Comparison of ENCODE assay signal across 19 cellular contexts in the genomic region with DNA sequence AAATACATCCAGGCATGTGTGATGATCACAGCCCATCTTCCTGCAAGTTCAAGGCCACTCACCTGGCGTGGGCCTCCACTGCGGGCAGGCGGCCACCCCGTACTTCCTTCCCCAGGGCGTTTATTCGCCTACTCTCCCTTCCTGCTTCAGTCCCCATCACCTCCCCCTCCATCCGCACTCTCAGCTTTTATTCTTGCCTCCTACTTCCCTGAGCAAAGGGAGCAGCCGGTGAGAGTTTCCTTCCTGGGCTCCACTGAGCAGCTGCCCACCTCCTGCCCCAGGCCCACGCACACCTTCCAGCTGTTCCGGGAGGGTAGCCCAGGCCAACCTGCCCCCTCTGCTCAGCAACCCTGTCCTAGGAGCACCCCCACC. TPM values are rescaled to one million over a fixed set of nuclear protein-coding genes. Genes with fewer than 3 reads are reported as not detected.
DNase-seq lines count a peak whose midpoint lies in the region; ATAC-seq and TF ChIP-seq lines count a peak whose summit lies in the region.
"Had no signal": no experiment of that assay in that cellular context is flagged by ENCODE, and none has a peak within 500 bp of the region (broad histone marks: within the 10 kb centered on the region; RNA-seq: fewer than 3 reads in every experiment).

No MANE protein-coding gene starts in this region.

- peaks cover 4% of the 10 kb centered on the region for H3K27me3 ChIP-seq in mammary epithelial cell (ENCODE audit: insufficient read depth, low read length)
- no peaks in the 10 kb centered on the region for H3K27me3 ChIP-seq in neuronal stem cell (ENCODE audit: control insufficient read depth in 3 of 3, insufficient read depth in 3 of 3, low read depth in 1 of 3, low read length in 3 of 3)
- H3K27me3 ChIP-seq: MG63 had no signal

- 9% methylated on average over 9 of the region's 10 CpGs for WGBS in mammary epithelial cell (ENCODE audit: low coverage, missing lambda C conversion rate)
- WGBS in neuronal stem cell (ENCODE audit: extremely low coverage in 2 of 2, insufficient read length in 2 of 2, insufficient replicate concordance in 1 of 2), 2 donors, result no CpG with 5 or more reads among the region's 10 CpGs

- no peak overlapping the region for H3K4me2 ChIP-seq in mammary epithelial cell (ENCODE audit: insufficient read depth, low read depth, low read length)
- H3K4me2 ChIP-seq in neuronal stem cell (ENCODE audit: insufficient read depth, low read length, poor library complexity, severe bottlenecking), result no peak overlapping the region
- H3K4me2 ChIP-seq: KMS-11 had no signal

- H3K9ac ChIP-seq in mammary epithelial cell (ENCODE audit: insufficient read depth, low read length) (no peak overlapping the region), neuronal stem cell (ENCODE audit: low read depth, low read length, poor library complexity) (no peak overlapping the region)
- H3K9ac ChIP-seq: KMS-11 had no signal

- H3K27ac ChIP-seq in mammary epithelial cell (ENCODE audit: insufficient read depth, low read depth, low read length) (no peak overlapping the region), neuronal stem cell (replicated peaks; ENCODE audit: low read length) (no peak overlapping the region)
- H3K27ac ChIP-seq: KMS-11 had no signal

- ATAC-seq in GM21381 (IDR thresholded peaks at IDR 0.05; ENCODE audit: unreplicated experiment), result no peak

- no peak overlapping the region for H2BK12ac ChIP-seq in neuronal stem cell (ENCODE audit: low read length)

- no peaks in the 10 kb centered on the region for H3K79me1 ChIP-seq in neuronal stem cell (ENCODE audit: low read depth, low read length)

- TF ChIP-seq CTCF in mammary epithelial cell (conservative IDR thresholded peaks at IDR 0.05 in 1 of 2, IDR thresholded peaks at IDR 0.05 in 1 of 2; ENCODE audit: extremely low read depth in 1 of 2, insufficient read depth in 1 of 2, low read depth in 1 of 2, low read length in 2 of 2) (no peak), MCF 10A (IDR thresholded peaks at IDR 0.05; ENCODE audit: unreplicated experiment) (no peak)

- H3K4me1 ChIP-seq in mammary epithelial cell (ENCODE audit: insufficient read depth, low read length) (peaks cover 11% of the 10 kb centered on the region), neuronal stem cell (ENCODE audit: control insufficient read depth in 2 of 2, insufficient read depth in 1 of 2, low read depth in 1 of 2, low read length in 2 of 2) (peaks cover 5 to 12% of the 10 kb centered on the region in 2 donors)

- H3K79me2 ChIP-seq in mammary epithelial cell (ENCODE audit: insufficient read depth, low read length), result no peaks in the 10 kb centered on the region

- in situ Hi-C loops in mammary epithelial cell (cut with MboI; ENCODE audit: low sequenced_read_pairs in 2 of 2), result loop anchor here in 1 of 2 donors (25.0 kb wide), 1 partner anchor 199 kb away; no protein-coding TSS in a partner anchor
- in situ Hi-C loops in KBM-7 (cut with MboI; ENCODE audit: low pct_unique_long_range_greater_than_20kb, low sequenced_read_pairs), result no loop called here

- POLR2A ChIA-PET in MCF 10A (lab: Yijun Ruan, JAX), result no interaction called here

- no peak overlapping the region for H2BK120ac ChIP-seq in neuronal stem cell (ENCODE audit: low read depth, low read length)

- no peak overlapping the region for H3K27ac Mint-ChIP-seq in MCF 10A (ENCODE audit: low read depth, unreplicated experiment)
- H3K27ac Mint-ChIP-seq in activated T-helper 2 cell treated with anti-CD3 and anti-CD28 coated beads, Interferon-gamma antibody, Interleukin-2, Interleukin-4, amounts not matched to agents 10 μg/mL and 5 μg/mL and 100 μg/mL, durations not matched to agents 14 hours and 24 hours and 36 hours, result no peak overlapping the region
- H3K27ac Mint-ChIP-seq: CD4-positive, CD25-positive, alpha-beta regulatory T cell had no signal

- H3K4me3 ChIP-seq in mammary epithelial cell (replicated peaks in 1 of 3; ENCODE audit: insufficient read depth in 1 of 3, low read depth in 2 of 3, low read length in 3 of 3) (no peak overlapping the region), neuronal stem cell (ENCODE audit: low read length in 2 of 2) (no peak overlapping the region)
- H3K4me3 ChIP-seq: MG63 had no signal

- H4K20me1 ChIP-seq in mammary epithelial cell (ENCODE audit: insufficient read depth, low read length), result no peaks in the 10 kb centered on the region

- no peak overlapping the region for H3K14ac ChIP-seq in neuronal stem cell (ENCODE audit: low read length)

- no peak overlapping the region for H3K4me3 Mint-ChIP-seq in MCF 10A (ENCODE audit: unreplicated experiment)
- no peak overlapping the region for H3K4me3 Mint-ChIP-seq in activated T-helper 2 cell treated with anti-CD3 and anti-CD28 coated beads, Interferon-gamma antibody, Interleukin-2, Interleukin-4, amounts not matched to agents 10 μg/mL and 5 μg/mL and 100 μg/mL, durations not matched to agents 14 hours and 24 hours and 36 hours (ENCODE audit: low read depth)

- no peak overlapping the region for H4K8ac ChIP-seq in neuronal stem cell (ENCODE audit: low read depth, low read length)

- no peak for DNase-seq in mammary epithelial cell
- no peak for DNase-seq in MCF 10A (ENCODE audit: unreplicated experiment)
- DNase-seq in activated T-helper 2 cell treated with anti-CD3 and anti-CD28 coated beads, Interferon-gamma antibody, Interleukin-2, Interleukin-4, amounts not matched to agents 10 μg/mL and 5 μg/mL and 100 μg/mL, durations not matched to agents 14 hours and 24 hours and 36 hours (ENCODE audit: low spot score), result peak; percentile 0
- DNase-seq in neuronal stem cell (ENCODE audit: low spot score), result no peak
- DNase-seq in ureter (ENCODE audit: low spot score), result peak; percentile 40
- DNase-seq in NCI-H2196 (lab: John Stamatoyannopoulos, UW; ENCODE audit: unreplicated experiment), result no peak
- no peak for DNase-seq in KBM-7
- DNase-seq: DMS79, GOT3, MG63, NCI-H187 treated with DMSO at 0.1 percent for 48 hours, NCI-H2171 treated with DMSO at 0.1 percent for 48 hours, NCI-H510A treated with DMSO at 0.1 percent for 48 hours, SIG-M5 had no signal

- peaks cover 50% of the 10 kb centered on the region for H3K27me3 Mint-ChIP-seq in MCF 10A (ENCODE audit: insufficient read depth, unreplicated experiment)
- H3K27me3 Mint-ChIP-seq in activated T-helper 2 cell treated with anti-CD3 and anti-CD28 coated beads, Interferon-gamma antibody, Interleukin-2, Interleukin-4, amounts not matched to agents 10 μg/mL and 5 μg/mL and 100 μg/mL, durations not matched to agents 14 hours and 24 hours and 36 hours (ENCODE audit: low read depth), result peaks cover 40% of the 10 kb centered on the region

- BruUV-seq in mammary epithelial cell (replicated peaks; lab: Mats Ljungman, UMichigan) (no TSS peak), MCF 10A (replicated peaks; lab: Mats Ljungman, UMichigan) (no TSS peak)

- H3K9me3 Mint-ChIP-seq in MCF 10A (ENCODE audit: unreplicated experiment), result no peaks in the 10 kb centered on the region
- H3K9me3 Mint-ChIP-seq in activated T-helper 2 cell treated with anti-CD3 and anti-CD28 coated beads, Interferon-gamma antibody, Interleukin-2, Interleukin-4, amounts not matched to agents 10 μg/mL and 5 μg/mL and 100 μg/mL, durations not matched to agents 14 hours and 24 hours and 36 hours, result no peaks in the 10 kb centered on the region
- H3K9me3 Mint-ChIP-seq: CD4-positive, CD25-positive, alpha-beta regulatory T cell had no signal

- H3K36me3 ChIP-seq in mammary epithelial cell (ENCODE audit: insufficient read depth, low read length) (no peaks in the 10 kb centered on the region), neuronal stem cell (replicated peaks in 1 of 2; ENCODE audit: control insufficient read depth in 2 of 2, insufficient read depth in 2 of 2, low read length in 2 of 2) (peaks cover 0 to 4% of the 10 kb centered on the region in 2 donors)
- H3K36me3 ChIP-seq: MG63 had no signal

- H3K36me3 Mint-ChIP-seq in MCF 10A (ENCODE audit: insufficient read depth, unreplicated experiment), result no peaks in the 10 kb centered on the region
- H3K36me3 Mint-ChIP-seq in activated T-helper 2 cell treated with anti-CD3 and anti-CD28 coated beads, Interferon-gamma antibody, Interleukin-2, Interleukin-4, amounts not matched to agents 10 μg/mL and 5 μg/mL and 100 μg/mL, durations not matched to agents 14 hours and 24 hours and 36 hours (ENCODE audit: low read depth), result no peaks in the 10 kb centered on the region
- H3K36me3 Mint-ChIP-seq: CD4-positive, CD25-positive, alpha-beta regulatory T cell had no signal

- H3K18ac ChIP-seq in neuronal stem cell (ENCODE audit: low read length), result no peak overlapping the region

- H3K23ac ChIP-seq in neuronal stem cell (ENCODE audit: low read depth, low read length, poor library complexity), result no peak overlapping the region

- intact Hi-C loops in mammary epithelial cell (cut with micrococcal nuclease), result no loop called here
- intact Hi-C loops in MCF 10A (cut with micrococcal nuclease), result no loop called here
- intact Hi-C loops in activated T-helper 2 cell treated with anti-CD3 and anti-CD28 coated beads, Interferon-gamma antibody, Interleukin-2, Interleukin-4, amounts not matched to agents 10 μg/mL and 5 μg/mL and 100 μg/mL, durations not matched to agents 14 hours and 24 hours and 36 hours (cut with micrococcal nuclease), result no loop called here

- no peak overlapping the region for H3K4ac ChIP-seq in neuronal stem cell (ENCODE audit: low read length)

- no peaks in the 10 kb centered on the region for H3K4me1 Mint-ChIP-seq in MCF 10A (ENCODE audit: insufficient read depth, unreplicated experiment)
- peaks cover 2% of the 10 kb centered on the region for H3K4me1 Mint-ChIP-seq in activated T-helper 2 cell treated with anti-CD3 and anti-CD28 coated beads, Interferon-gamma antibody, Interleukin-2, Interleukin-4, amounts not matched to agents 10 μg/mL and 5 μg/mL and 100 μg/mL, durations not matched to agents 14 hours and 24 hours and 36 hours (ENCODE audit: low read depth)

- H3K9me3 ChIP-seq in mammary epithelial cell (replicated peaks; ENCODE audit: insufficient read depth, low read length), result no peaks in the 10 kb centered on the region
- no peaks in the 10 kb centered on the region for H3K9me3 ChIP-seq in neuronal stem cell (replicated peaks in 1 of 2; ENCODE audit: control insufficient read depth in 2 of 2, insufficient read depth in 1 of 2, low read depth in 1 of 2, low read length in 2 of 2)
- H3K9me3 ChIP-seq: MG63 had no signal

- CTCF ChIA-PET in mammary epithelial cell (lab: Charles Lee; ENCODE audit: low non-redundant PET) (no interaction called here), MCF 10A (lab: Yijun Ruan, JAX) (interaction anchor here (0.6 to 3.1 kb wide), 7 partner anchors 9 to 229 kb away, joined by 3 to 7 read pairs (median 4); no protein-coding TSS in a partner anchor)

- H2AFZ ChIP-seq in mammary epithelial cell (ENCODE audit: low read depth, low read length) (peak overlapping the region; percentile 10), neuronal stem cell (ENCODE audit: low read length) (no peak overlapping the region)

- H4K91ac ChIP-seq in neuronal stem cell (ENCODE audit: low read depth, low read length, poor library complexity), result no peak overlapping the region

- dilution Hi-C loops in mammary epithelial cell (cut with HindIII; ENCODE audit: low sequenced_read_pairs), result loop anchor here (10.0 kb wide), 2 partner anchors 67 to 143 kb away; no protein-coding TSS in a partner anchor

- H2AK5ac ChIP-seq in neuronal stem cell (ENCODE audit: low read depth, low read length), result peak overlapping the region; percentile 40

- peak overlapping the region; percentile 28 for H2BK15ac ChIP-seq in neuronal stem cell (ENCODE audit: low read length)

- H2BK5ac ChIP-seq in neuronal stem cell (ENCODE audit: low read length), result no peak overlapping the region

RNA-seq across cellular contexts. Expression of gene CYP46A1, which starts 4.1 kb away (rescaled TPM):
- total RNA-seq in mammary epithelial cell, result not detected
- not detected for polyA plus RNA-seq in mammary epithelial cell
- not detected for polyA minus RNA-seq in mammary epithelial cell
- 0.20 and 0.30 TPM in 2 replicates for total RNA-seq in MCF 10A (2022)
- not detected in 2 replicates for total RNA-seq in activated T-helper 2 cell treated with anti-CD3 and anti-CD28 coated beads, Interferon-gamma antibody, Interleukin-2, Interleukin-4, amounts not matched to agents 10 μg/mL and 5 μg/mL and 100 μg/mL, durations not matched to agents 14 hours and 24 hours and 36 hours
- polyA plus RNA-seq in neuronal stem cell (2013, experiment 1 of 2), result 1.5 TPM
- polyA plus RNA-seq in neuronal stem cell (2013, experiment 2 of 2), result 1.6 TPM
- total RNA-seq in ureter, result 2.2 TPM
- total RNA-seq: A673; CD4-positive, CD25-positive, alpha-beta regulatory T cell; RPMI7951 had no signal
- polyA plus RNA-seq: CD4-positive, CD25-positive, alpha-beta regulatory T cell had no signal

RNA-seq across cellular contexts. Expression of gene HHIPL1, which starts 43.3 kb away (rescaled TPM):
- total RNA-seq in mammary epithelial cell (under 1 TPM; 0.38 to 0.83 TPM), MCF 10A (2022) (0.10 TPM in 1 of 2 replicates, not detected in the other), ureter (2.4 TPM)
- polyA plus RNA-seq in mammary epithelial cell, result 0.06 TPM
- not detected for polyA minus RNA-seq in mammary epithelial cell
- not detected in 2 replicates for total RNA-seq in activated T-helper 2 cell treated with anti-CD3 and anti-CD28 coated beads, Interferon-gamma antibody, Interleukin-2, Interleukin-4, amounts not matched to agents 10 μg/mL and 5 μg/mL and 100 μg/mL, durations not matched to agents 14 hours and 24 hours and 36 hours
- polyA plus RNA-seq in neuronal stem cell (2013, experiment 1 of 2), result 0.67 TPM
- polyA plus RNA-seq in neuronal stem cell (2013, experiment 2 of 2), result 0.71 TPM
- total RNA-seq: CD4-positive, CD25-positive, alpha-beta regulatory T cell had no signal

Comparison
In these comparisons a context has a peak if more than half of its experiments do, and no peak if none do; other contexts are left out.
1. DNase-seq: peak in activated T-helper 2 cell treated with anti-CD3 and anti-CD28 coated beads, Interferon-gamma antibody, Interleukin-2, Interleukin-4, amounts not matched to agents 10 μg/mL and 5 μg/mL and 100 μg/mL, durations not matched to agents 14 hours and 24 hours and 36 hours (single experiment) and ureter (single experiment); none in mammary epithelial cell (single experiment), MCF 10A (single experiment), neuronal stem cell (single experiment), NCI-H2196 (single experiment) and KBM-7 (single experiment).